ENCODE assay signal across 17 cellular contexts in the genomic region with DNA sequence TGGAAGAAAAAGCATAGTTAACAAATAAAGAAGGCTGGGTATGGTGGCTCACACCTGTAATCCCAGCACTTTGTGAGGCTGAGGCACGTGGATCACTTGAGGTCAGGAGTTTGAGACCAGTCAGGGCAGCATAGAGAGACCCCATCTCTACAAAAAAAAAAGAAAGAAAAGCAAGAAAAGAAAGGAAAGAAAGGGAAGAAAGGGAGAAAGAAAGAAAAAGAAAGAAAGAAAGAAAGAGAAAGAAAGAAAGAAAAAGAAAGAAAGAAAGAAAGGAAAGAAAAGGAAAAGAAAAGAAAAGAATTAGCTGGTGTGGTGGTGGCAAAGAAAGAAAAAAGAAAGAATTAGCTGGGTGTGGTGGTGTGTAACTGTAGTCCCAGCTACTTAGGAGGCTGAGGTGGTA. TPM values are rescaled to one million over a fixed set of nuclear protein-coding genes. Genes with fewer than 3 reads are reported as not detected.
DNase-seq lines count a peak whose midpoint lies in the region; ATAC-seq, FAIRE-seq and TF ChIP-seq lines count a peak whose summit lies in the region.
"Had no signal": no experiment of that assay in that cellular context is flagged by ENCODE, and none has a peak within 500 bp of the region (broad histone marks: within the 10 kb centered on the region; RNA-seq: fewer than 3 reads in every experiment).

No MANE protein-coding gene starts in this region.

- WGBS in K562 (ENCODE audit: insufficient coverage, low coverage, missing lambda C conversion rate) = 13% methylated on average over 1 of the region's 1 CpG

- BruUV-seq in K562 (replicated peaks; lab: Mats Ljungman, UMichigan) (no TSS peak), Calu3 (replicated peaks; lab: Mats Ljungman, UMichigan) (no TSS peak)

- H3K4me1 Mint-ChIP-seq in activated T-helper 17 cell treated with anti-CD3 and anti-CD28 coated beads, Interleukin-2, amount 50 U/mL, for 72 hours = peaks cover 38% of the 10 kb centered on the region
- H3K4me1 Mint-ChIP-seq in Calu3 (ENCODE audit: low read depth, unreplicated experiment) = peaks cover 17% of the 10 kb centered on the region

- DNase-seq in left ventricle myocardium inferior = no peak
- DNase-seq in left ventricle myocardium superior = no peak
- no peak for DNase-seq in K562 (ENCODE audit: extremely low read depth in 1 of 4, low spot score in 3 of 4)
- DNase-seq in Calu3 = no peak
- no peak for DNase-seq in foreskin melanocyte
- DNase-seq: DMS 273 treated with DMSO at 0.1 percent for 48 hours; KBM-7; NCI-H1048; NCI-H146; NCI-H2107; NCI-H345; NCI-H69; NK-92 treated with Interleukin-12 subunit alpha and Interleukin-12 subunit beta, amount 100 ng/mL, for 24 hours; OCI-M1 had no signal

- POLR2A ChIA-PET in K562 (lab: Yijun Ruan, JAX) = interaction anchor here (2.8 kb wide), 1 partner anchor 9 kb away, joined by 12 read pairs; no protein-coding TSS in a partner anchor

- no peaks in the 10 kb centered on the region for H3K9me1 ChIP-seq in K562 (ENCODE audit: control insufficient read depth, insufficient read depth, low read length)

- H3K9ac ChIP-seq in K562 (ENCODE audit: insufficient read depth in 1 of 2, low read depth in 2 of 2, low read length in 2 of 2) (no peak overlapping the region), subcutaneous abdominal adipose tissue (ENCODE audit: low read length in 5 of 5) (peak overlapping the region in 3 of 5 donors; percentile 51 to 90 (median 55))
- H3K9ac ChIP-seq: BLaER1 had no signal

- H3K9me3 Mint-ChIP-seq in activated T-helper 17 cell treated with anti-CD3 and anti-CD28 coated beads, Interleukin-2, amount 50 U/mL, for 72 hours = no peaks in the 10 kb centered on the region
- no peaks in the 10 kb centered on the region for H3K9me3 Mint-ChIP-seq in Calu3 (ENCODE audit: low read depth, unreplicated experiment)

- H3K27ac ChIP-seq in left ventricle myocardium inferior (replicated peaks) = peak overlapping the region; percentile 96
- no peak overlapping the region for H3K27ac ChIP-seq in K562 (ENCODE audit: extremely low read depth, low read depth, low read length)
- H3K27ac ChIP-seq in subcutaneous abdominal adipose tissue (ENCODE audit: low read depth, low read length) = peak overlapping the region; percentile 99
- H3K27ac ChIP-seq: BLaER1 had no signal

- TF ChIP-seq EP300 in K562 (IDR thresholded peaks at IDR 0.05; ENCODE audit: low read length) = no peak

- H3K27me3 Mint-ChIP-seq in activated T-helper 17 cell treated with anti-CD3 and anti-CD28 coated beads, Interleukin-2, amount 50 U/mL, for 72 hours = no peaks in the 10 kb centered on the region
- H3K27me3 Mint-ChIP-seq in Calu3 (ENCODE audit: unreplicated experiment) = peaks cover 14% of the 10 kb centered on the region

- peak overlapping the region; percentile 94 for H3K4me3 Mint-ChIP-seq in activated T-helper 17 cell treated with anti-CD3 and anti-CD28 coated beads, Interleukin-2, amount 50 U/mL, for 72 hours
- no peak overlapping the region for H3K4me3 Mint-ChIP-seq in Calu3 (ENCODE audit: low read depth, unreplicated experiment)

- peaks cover 7% of the 10 kb centered on the region for H3K36me3 ChIP-seq in left ventricle myocardium inferior
- H3K36me3 ChIP-seq in K562 (ENCODE audit: control insufficient read depth, insufficient read depth, low read length) = peaks cover 5% of the 10 kb centered on the region; the same call in 1 of the 3 replicates
- H3K36me3 ChIP-seq in subcutaneous abdominal adipose tissue (ENCODE audit: control insufficient read depth in 5 of 5, insufficient read depth in 5 of 5, low read length in 5 of 5) = peaks cover 0 to 7% (median 6%) of the 10 kb centered on the region in 5 donors

- peak overlapping the region; percentile 80 for H3K27ac Mint-ChIP-seq in activated T-helper 17 cell treated with anti-CD3 and anti-CD28 coated beads, Interleukin-2, amount 50 U/mL, for 72 hours
- H3K27ac Mint-ChIP-seq in Calu3 (ENCODE audit: unreplicated experiment) = no peak overlapping the region

- H3K79me2 ChIP-seq in K562 (ENCODE audit: control insufficient read depth, insufficient read depth, low read length) = peaks cover 16% of the 10 kb centered on the region

- TF ChIP-seq POLR2A in K562 (conservative IDR thresholded peaks at IDR 0.05) = no peak

- H3K4me3 ChIP-seq in left ventricle myocardium inferior (no peak overlapping the region), K562 (no peak overlapping the region), subcutaneous abdominal adipose tissue (ENCODE audit: low read depth in 1 of 5, low read length in 5 of 5) (peak overlapping the region; percentile 28 to 69 (median 61))
- H3K4me3 ChIP-seq: BLaER1 had no signal

- 0 out of 2 replicates have a peak overlapping the region, but pooled peaks have one; percentile 35 for H2AFZ ChIP-seq in K562 (ENCODE audit: low read depth, low read length)

- in situ Hi-C loops in K562 (cut with MboI) = no loop called here

- no peaks in the 10 kb centered on the region for H3K27me3 ChIP-seq in left ventricle myocardium inferior (ENCODE audit: low read depth)
- H3K27me3 ChIP-seq in K562 (ENCODE audit: control insufficient read depth in 2 of 2, insufficient read depth in 2 of 2, low read length in 2 of 2) = no peaks in the 10 kb centered on the region
- no peaks in the 10 kb centered on the region for H3K27me3 ChIP-seq in subcutaneous abdominal adipose tissue (ENCODE audit: control insufficient read depth in 5 of 5, insufficient read depth in 4 of 5, low read length in 5 of 5)
- H3K27me3 ChIP-seq: BLaER1 had no signal

- CTCF ChIA-PET in K562 (lab: Yijun Ruan, JAX; ENCODE audit: low intra/inter-chr PET ratio) = no interaction called here
- CTCF ChIA-PET in Calu3 (lab: Charles Lee) = interaction anchor here (1.0 to 1.3 kb wide), 2 partner anchors 11 to 25 kb away, joined by 3 to 6 read pairs; no protein-coding TSS in a partner anchor

- H3K9me3 ChIP-seq in left ventricle myocardium inferior (replicated peaks) (no peaks in the 10 kb centered on the region), K562 (replicated peaks; ENCODE audit: control insufficient read depth, insufficient read depth, low read depth, low read length) (no peaks in the 10 kb centered on the region), subcutaneous abdominal adipose tissue (ENCODE audit: control insufficient read depth in 5 of 5, low read length in 5 of 5) (no peaks in the 10 kb centered on the region)
- H3K9me3 ChIP-seq: BLaER1 had no signal

- peaks cover 54% of the 10 kb centered on the region for H3K4me1 ChIP-seq in left ventricle myocardium inferior
- peaks cover 18 to 22% of the 10 kb centered on the region in 2 experiments; a peak in 4 of 5 replicates for H3K4me1 ChIP-seq in K562 (replicated peaks in 1 of 2; ENCODE audit: control insufficient read depth in 2 of 2, insufficient read depth in 2 of 2, low read length in 2 of 2)
- peaks cover 4 to 69% (median 51%) of the 10 kb centered on the region in 5 donors for H3K4me1 ChIP-seq in subcutaneous abdominal adipose tissue (ENCODE audit: control insufficient read depth in 5 of 5, insufficient read depth in 5 of 5, low read length in 5 of 5)

- TF ChIP-seq CTCF in left ventricle myocardium inferior (IDR thresholded peaks at IDR 0.05; ENCODE audit: borderline replicate concordance) (no peak), K562 (IDR thresholded peaks at IDR 0.05 in 2 of 3, conservative IDR thresholded peaks at IDR 0.05 in 1 of 3; ENCODE audit: insufficient read depth in 2 of 3, low read depth in 1 of 3, low read length in 3 of 3) (no peak), Calu3 (IDR thresholded peaks at IDR 0.05; ENCODE audit: unreplicated experiment) (no peak)

- intact Hi-C loops in left ventricle myocardium inferior (cut with micrococcal nuclease) (no loop called here), left ventricle myocardium superior (cut with micrococcal nuclease) (no loop called here), K562 (cut with micrococcal nuclease) (no loop called here), Calu3 (cut with micrococcal nuclease; ENCODE audit: unreplicated experiment) (no loop called here)

- no peak overlapping the region for H3K4me2 ChIP-seq in K562 (ENCODE audit: insufficient read depth, low read length)
- H3K4me2 ChIP-seq: BLaER1 had no signal

- H4K20me1 ChIP-seq in K562 (replicated peaks; ENCODE audit: control insufficient read depth, insufficient read depth, low read length) = no peaks in the 10 kb centered on the region

- no peak for FAIRE-seq in K562 (lab: Jason Lieb, UNC)

- no peak for TF ChIP-seq RAD21 in K562 (CRISPR knock-in tag; conservative IDR thresholded peaks at IDR 0.05 in 1 of 2, IDR thresholded peaks at IDR 0.05 in 1 of 2)

- ATAC-seq in left ventricle myocardium superior (no peak), K562 (no peak)
- no peak for ATAC-seq in activated T-helper 17 cell treated with anti-CD3 and anti-CD28 coated beads, Interleukin-2, amount 50 U/mL, for 72 hours (replicated peaks)

- peaks cover 63% of the 10 kb centered on the region for H3K36me3 Mint-ChIP-seq in activated T-helper 17 cell treated with anti-CD3 and anti-CD28 coated beads, Interleukin-2, amount 50 U/mL, for 72 hours (ENCODE audit: low read depth)
- peaks cover 28% of the 10 kb centered on the region for H3K36me3 Mint-ChIP-seq in Calu3 (ENCODE audit: insufficient read depth, unreplicated experiment)

RNA-seq across cellular contexts. Expression of a gene that starts 3.1 kb away (rescaled TPM):
- total RNA-seq in left ventricle myocardium inferior = 7.9 TPM
- 6.9 TPM for total RNA-seq in left ventricle myocardium superior
- total RNA-seq in activated T-helper 17 cell treated with anti-CD3 and anti-CD28 coated beads, Interleukin-2, amount 50 U/mL, for 72 hours = 1,000 to 10,000 TPM in 1 of 2 donors, 10 to 100 TPM in 1; 72.9 to 1,213 TPM
- 42.5 and 74.9 TPM in 2 replicates for total RNA-seq in K562 (2011; cell fraction: chromatin; rRNA removed; ENCODE audit: low replicate concordance)
- 69.3 and 79.4 TPM in 2 replicates for total RNA-seq in K562 (2011; cell fraction: nucleolus; rRNA removed)
- 70.7 and 78.6 TPM in 2 replicates for total RNA-seq in K562 (2011; cell fraction: nucleoplasm; rRNA removed)
- total RNA-seq in K562 (2014; rRNA removed) = 8.3 and 14.2 TPM in 2 replicates
- 14.5 and 16.7 TPM in 2 replicates for total RNA-seq in K562 (2014; rRNA removed; fragmentation: Illumina TruSeq; extraction: Trizol)
- total RNA-seq in K562 (2015; rRNA removed; fragmentation: Illumina TruSeq; extraction: Trizol) = 23.0 and 23.5 TPM in 2 replicates
- 10.5 and 10.7 TPM in 2 replicates for total RNA-seq in K562 (2021)
- 71.8 and 102 TPM in 2 replicates for polyA plus RNA-seq in K562 (2011; rRNA removed)
- 68.1 and 117 TPM in 2 replicates for polyA plus RNA-seq in K562 (2011; cell fraction: cytosol; rRNA removed)
- polyA plus RNA-seq in K562 (2011; cell fraction: nucleus; rRNA removed) = 37.3 and 64.2 TPM in 2 replicates
- 13.2 and 14.2 TPM in 2 replicates for polyA plus RNA-seq in K562 (2012)
- polyA plus RNA-seq in K562 (2014; fragmentation: Illumina TruSeq; extraction: Trizol) = 18.9 and 26.0 TPM in 2 replicates
- polyA plus RNA-seq in K562 (2014; fragmentation: Nextera tagmentation; extraction: Ambion mirVana) = 10 to 100 TPM; 28.6 to 40.5 TPM
- 16.4 and 25.5 TPM in 2 replicates for polyA plus RNA-seq in K562 (2014; rRNA removed)
- 29.9 and 51.9 TPM in 2 replicates for polyA minus RNA-seq in K562 (2011; rRNA and poly(A)+ RNA removed)
- polyA minus RNA-seq in K562 (2011; cell fraction: cytosol; rRNA and poly(A)+ RNA removed) = 11.6 and 15.9 TPM in 2 replicates
- 19.5 and 63.9 TPM in 2 replicates for polyA minus RNA-seq in K562 (2011; cell fraction: nucleus; rRNA and poly(A)+ RNA removed)
- total RNA-seq in Calu3 (2022) = 14.5 and 17.4 TPM in 2 replicates

RNA-seq across cellular contexts. Expression of a gene that starts 24.0 kb away (rescaled TPM):
- total RNA-seq in left ventricle myocardium inferior (19.5 TPM), left ventricle myocardium superior (19.4 TPM), K562 (2014; rRNA removed) (46.9 and 75.6 TPM in 2 replicates), K562 (2014; rRNA removed; fragmentation: Illumina TruSeq; extraction: Trizol) (73.2 and 84.9 TPM in 2 replicates), K562 (2015; rRNA removed; fragmentation: Illumina TruSeq; extraction: Trizol) (78.6 and 82.0 TPM in 2 replicates), K562 (2021) (62.8 and 64.9 TPM in 2 replicates), Calu3 (2022) (29.7 and 30.0 TPM in 2 replicates)
- 10 to 100 TPM; 29.5 to 49.5 TPM for total RNA-seq in activated T-helper 17 cell treated with anti-CD3 and anti-CD28 coated beads, Interleukin-2, amount 50 U/mL, for 72 hours
- total RNA-seq in K562 (2011; cell fraction: chromatin; rRNA removed; ENCODE audit: low replicate concordance) = 218 and 250 TPM in 2 replicates
- 132 and 144 TPM in 2 replicates for total RNA-seq in K562 (2011; cell fraction: nucleolus; rRNA removed)
- total RNA-seq in K562 (2011; cell fraction: nucleoplasm; rRNA removed) = 200 and 284 TPM in 2 replicates
- polyA plus RNA-seq in K562 (2011; rRNA removed) (47.4 and 79.2 TPM in 2 replicates), K562 (2014; fragmentation: Illumina TruSeq; extraction: Trizol) (64.1 and 68.9 TPM in 2 replicates), K562 (2014; fragmentation: Nextera tagmentation; extraction: Ambion mirVana) (10 to 100 TPM; 91.0 to 95.7 TPM), K562 (2014; rRNA removed) (35.9 and 41.8 TPM in 2 replicates)
- polyA plus RNA-seq in K562 (2011; cell fraction: cytosol; rRNA removed) = 29.8 and 29.9 TPM in 2 replicates
- polyA plus RNA-seq in K562 (2011; cell fraction: nucleus; rRNA removed) = 24.4 and 35.3 TPM in 2 replicates
- 35.0 and 47.7 TPM in 2 replicates for polyA plus RNA-seq in K562 (2012)
- polyA minus RNA-seq in K562 (2011; rRNA and poly(A)+ RNA removed) = 88.7 and 120 TPM in 2 replicates
- polyA minus RNA-seq in K562 (2011; cell fraction: cytosol; rRNA and poly(A)+ RNA removed) = 32.5 and 50.1 TPM in 2 replicates
- 47.7 and 57.1 TPM in 2 replicates for polyA minus RNA-seq in K562 (2011; cell fraction: nucleus; rRNA and poly(A)+ RNA removed)

RNA-seq across cellular contexts. Expression of a gene that starts 42.8 kb away (rescaled TPM):
- total RNA-seq in left ventricle myocardium inferior (17.4 TPM), left ventricle myocardium superior (20.7 TPM), K562 (2014; rRNA removed) (86.8 and 118 TPM in 2 replicates), K562 (2014; rRNA removed; fragmentation: Illumina TruSeq; extraction: Trizol) (29.0 and 42.9 TPM in 2 replicates), K562 (2015; rRNA removed; fragmentation: Illumina TruSeq; extraction: Trizol) (60.6 and 64.3 TPM in 2 replicates), K562 (2021) (118 TPM in 2 replicates), Calu3 (2022) (57.1 and 57.3 TPM in 2 replicates)
- total RNA-seq in activated T-helper 17 cell treated with anti-CD3 and anti-CD28 coated beads, Interleukin-2, amount 50 U/mL, for 72 hours = 10 to 100 TPM; 62.7 to 95.6 TPM
- 140 and 407 TPM in 2 replicates for total RNA-seq in K562 (2011; cell fraction: chromatin; rRNA removed; ENCODE audit: low replicate concordance)
- 199 and 212 TPM in 2 replicates for total RNA-seq in K562 (2011; cell fraction: nucleolus; rRNA removed)
- 141 and 147 TPM in 2 replicates for total RNA-seq in K562 (2011; cell fraction: nucleoplasm; rRNA removed)
- polyA plus RNA-seq in K562 (2011; rRNA removed) (54.9 and 72.4 TPM in 2 replicates), K562 (2014; fragmentation: Illumina TruSeq; extraction: Trizol) (59.8 and 76.3 TPM in 2 replicates), K562 (2014; fragmentation: Nextera tagmentation; extraction: Ambion mirVana) (1 to 10 TPM in 1 of 2 experiments, under 1 TPM in 1; 0.80 to 2.1 TPM), K562 (2014; rRNA removed) (84.7 and 89.0 TPM in 2 replicates)
- 54.0 and 156 TPM in 2 replicates for polyA plus RNA-seq in K562 (2011; cell fraction: cytosol; rRNA removed)
- 208 and 316 TPM in 2 replicates for polyA plus RNA-seq in K562 (2011; cell fraction: nucleus; rRNA removed)
- 79.3 and 81.1 TPM in 2 replicates for polyA plus RNA-seq in K562 (2012)
- 24.1 and 78.3 TPM in 2 replicates for polyA minus RNA-seq in K562 (2011; rRNA and poly(A)+ RNA removed)
- 48.6 and 69.1 TPM in 2 replicates for polyA minus RNA-seq in K562 (2011; cell fraction: cytosol; rRNA and poly(A)+ RNA removed)
- polyA minus RNA-seq in K562 (2011; cell fraction: nucleus; rRNA and poly(A)+ RNA removed) = 81.0 and 88.0 TPM in 2 replicates

Comparison
In these comparisons a context has a peak if more than half of its experiments do, and no peak if none do; other contexts are left out.
1. H3K4me3 ChIP-seq: peak in subcutaneous abdominal adipose tissue (5 of 5); none in left ventricle myocardium inferior (single experiment) and K562 (single experiment).
2. H3K9ac ChIP-seq: peak in subcutaneous abdominal adipose tissue (3 of 5); none in K562 (0 of 2).